In the genomic region with DNA sequence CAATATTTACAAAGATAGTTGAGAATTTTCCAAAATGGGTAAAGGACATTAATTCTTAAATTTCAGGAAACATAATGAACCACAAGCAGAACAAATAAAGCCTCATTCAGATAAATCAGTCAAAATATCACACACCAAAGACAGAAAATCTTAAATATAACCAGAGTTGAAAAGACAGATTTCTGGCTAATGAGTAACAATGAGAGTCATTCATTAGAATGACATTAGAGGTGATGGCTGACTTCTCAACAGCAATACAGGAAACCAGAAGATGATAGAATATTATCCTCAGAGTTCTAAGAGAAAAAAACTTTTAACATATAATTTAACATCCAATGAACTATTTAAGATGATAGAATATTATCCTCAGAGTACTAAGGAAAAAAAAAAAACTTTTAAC, we compare ENCODE assay signal across 29 cellular contexts.
DNase-seq lines count a peak whose midpoint lies in the region; ATAC-seq and TF ChIP-seq lines count a peak whose summit lies in the region.
"Had no signal": no experiment of that assay in that cellular context is flagged by ENCODE, and none has a peak within 500 bp of the region (broad histone marks: within the 10 kb centered on the region; RNA-seq: fewer than 3 reads in every experiment).

No MANE protein-coding gene starts in this region.

- peak; percentile 66 for ATAC-seq in GM21619 (IDR thresholded peaks at IDR 0.05; ENCODE audit: unreplicated experiment)
- ATAC-seq: activated CD4-positive, CD25-positive, alpha-beta regulatory T cell treated with anti-CD3 and anti-CD28 coated beads, Interleukin-2, amount 50 U/mL, for 24 hours; activated CD8-positive, alpha-beta memory T cell treated with anti-CD3 and anti-CD28 coated beads, Interleukin-2, amount 10 ng/mL, durations not matched to agents 7 days and 5 days; activated T-cell treated with anti-CD3 and anti-CD28 coated beads, Interleukin-2, amount 50 U/mL, for 4 hours; body of pancreas; GM12878; left ventricle myocardium superior; Right ventricle myocardium inferior; stimulated activated naive CD8-positive, alpha-beta T cell treated with anti-CD3 and anti-CD28 coated beads, Interleukin-15, Interleukin-2, amounts not matched to agents 100 U/mL and 50 U/mL, for 24 hours; T-helper 17 cell had no signal

- H3K4me3 Mint-ChIP-seq in T-helper 2 cell treated with Interferon-gamma antibody and Interleukin-4, amounts not matched to agents 5 μg/mL and 100 μg/mL, for 36 hours = no peak overlapping the region
- H3K4me3 Mint-ChIP-seq: activated CD8-positive, alpha-beta memory T cell treated with anti-CD3 and anti-CD28 coated beads, Interleukin-2, amount 10 ng/mL, durations not matched to agents 7 days and 5 days; activated T-cell treated with anti-CD3 and anti-CD28 coated beads, Interleukin-2, amount 50 U/mL, for 4 hours; CD4-positive, alpha-beta T cell; neural progenitor cell; T-helper 17 cell had no signal

- in situ Hi-C loops in ACHN (cut with HindIII; ENCODE audit: low pct_ligation_motif_present, low pct_unique_long_range_greater_than_20kb, low sequenced_read_pairs) = no loop called here

- H3K4me3 ChIP-seq in foreskin fibroblast (ENCODE audit: low read depth in 1 of 2, low read length in 2 of 2) = no peak overlapping the region
- H3K4me3 ChIP-seq: body of pancreas, GM12878, neural progenitor cell, PC-9, smooth muscle cell, testis, vagina had no signal

- TF ChIP-seq CTCF in foreskin fibroblast (IDR thresholded peaks at IDR 0.05; ENCODE audit: low read depth, low read length) = no peak

- no peak overlapping the region for H3K27ac Mint-ChIP-seq in T-helper 2 cell treated with Interferon-gamma antibody and Interleukin-4, amounts not matched to agents 5 μg/mL and 100 μg/mL, for 36 hours
- H3K27ac Mint-ChIP-seq: activated CD8-positive, alpha-beta memory T cell treated with anti-CD3 and anti-CD28 coated beads, Interleukin-2, amount 10 ng/mL, durations not matched to agents 7 days and 5 days; CD4-positive, alpha-beta T cell; neural progenitor cell; T-helper 17 cell had no signal

- H3K27me3 Mint-ChIP-seq in T-helper 2 cell treated with Interferon-gamma antibody and Interleukin-4, amounts not matched to agents 5 μg/mL and 100 μg/mL, for 36 hours (ENCODE audit: low read depth) = no peaks in the 10 kb centered on the region
- H3K27me3 Mint-ChIP-seq: CD4-positive, alpha-beta T cell had no signal

- no peaks in the 10 kb centered on the region for H3K4me1 Mint-ChIP-seq in T-helper 2 cell treated with Interferon-gamma antibody and Interleukin-4, amounts not matched to agents 5 μg/mL and 100 μg/mL, for 36 hours (ENCODE audit: low read depth)
- H3K4me1 Mint-ChIP-seq: activated CD8-positive, alpha-beta memory T cell treated with anti-CD3 and anti-CD28 coated beads, Interleukin-2, amount 10 ng/mL, durations not matched to agents 7 days and 5 days; T-helper 17 cell had no signal

- H3K36me3 Mint-ChIP-seq in T-helper 2 cell treated with Interferon-gamma antibody and Interleukin-4, amounts not matched to agents 5 μg/mL and 100 μg/mL, for 36 hours (ENCODE audit: low read depth) = no peaks in the 10 kb centered on the region
- H3K36me3 Mint-ChIP-seq: activated CD8-positive, alpha-beta memory T cell treated with anti-CD3 and anti-CD28 coated beads, Interleukin-2, amount 10 ng/mL, durations not matched to agents 7 days and 5 days had no signal

- DNase-seq in ACHN (peak; percentile 50), amniotic epithelial cell (ENCODE audit: low read depth) (peak; percentile 33), foreskin fibroblast (peak; percentile 14 to 44), HT-29 (ENCODE audit: low spot score) (no peak), AML-193 (lab: John Stamatoyannopoulos, UW) (no peak), cortex of kidney (lab: John Stamatoyannopoulos, UW) (no peak)
- no peak for DNase-seq in T-helper 2 cell treated with Interferon-gamma antibody and Interleukin-4, amounts not matched to agents 5 μg/mL and 100 μg/mL, for 36 hours (ENCODE audit: low spot score)
- DNase-seq: activated CD4-positive, alpha-beta T cell treated with anti-CD3 and anti-CD28 coated beads, Interleukin-2, amount 50 U/mL, for 4 hours; activated CD8-positive, alpha-beta memory T cell treated with anti-CD3 and anti-CD28 coated beads, Interleukin-2, amount 10 ng/mL, durations not matched to agents 7 days and 5 days; activated gamma-delta T cell treated with Interleukin-2 at 50 U/mL for 16 hours; activated T-cell treated with anti-CD3 and anti-CD28 coated beads, Interleukin-2, amount 50 U/mL, for 4 hours; body of pancreas; CD4-positive, alpha-beta T cell; left ventricle myocardium superior; mesendoderm; MM.1S; NCI-H2029; NCI-H524 treated with DMSO at 0.1 percent for 48 hours; PC-9; stimulated activated naive CD8-positive, alpha-beta T cell treated with anti-CD3 and anti-CD28 coated beads, Interleukin-15, Interleukin-2, amounts not matched to agents 100 U/mL and 50 U/mL, for 24 hours; T-helper 17 cell; testis had no signal

- H3K9me3 Mint-ChIP-seq in T-helper 2 cell treated with Interferon-gamma antibody and Interleukin-4, amounts not matched to agents 5 μg/mL and 100 μg/mL, for 36 hours = no peaks in the 10 kb centered on the region
- H3K9me3 Mint-ChIP-seq: activated T-cell treated with anti-CD3 and anti-CD28 coated beads, Interleukin-2, amount 50 U/mL, for 4 hours; CD4-positive, alpha-beta T cell had no signal

Comparison
In these comparisons a context has a peak if more than half of its experiments do, and no peak if none do; other contexts are left out.
1. DNase-seq: peak in ACHN (single experiment), amniotic epithelial cell (single experiment) and foreskin fibroblast (2 of 2); none in T-helper 2 cell treated with Interferon-gamma antibody and Interleukin-4, amounts not matched to agents 5 μg/mL and 100 μg/mL, for 36 hours (single experiment), HT-29 (single experiment), AML-193 (0 of 2) and cortex of kidney (single experiment).